In genomic region chr1:59692591-59692990, GRCh38 we compare ENCODE assay signal across 10 cellular contexts.
DNase-seq lines count a peak whose midpoint lies in the region; ATAC-seq, FAIRE-seq and TF ChIP-seq lines count a peak whose summit lies in the region.
"Had no signal": no experiment of that assay in that cellular context is flagged by ENCODE, and none has a peak within 500 bp of the region (broad histone marks: within the 10 kb centered on the region; RNA-seq: fewer than 3 reads in every experiment).

No MANE protein-coding gene starts in this region.

- SMC1A ChIA-PET in GM12878 (lab: Charles Lee; ENCODE audit: uncharacterized antibody, unreplicated experiment): interaction anchor here (0.6 kb wide), 1 partner anchor 13 kb away, joined by 3 read pairs; no protein-coding TSS in a partner anchor

- H3K4me1 ChIP-seq in GM12878 (ENCODE audit: control insufficient read depth, insufficient read depth, low read length): peaks cover 4% of the 10 kb centered on the region; the same call in 1 of the 2 replicates
- H3K4me1 ChIP-seq in pancreas: peaks cover 0 to 3% (median 0%) of the 10 kb centered on the region in 3 donors

- CTCF ChIA-PET in GM12878 (lab: Yijun Ruan, JAX): interaction anchor here (1.6 kb wide), 1 partner anchor 67 kb away, joined by 3 read pairs; no protein-coding TSS in a partner anchor

- BruUV-seq in GM12878 (replicated peaks; lab: Mats Ljungman, UMichigan): no TSS peak

- WGBS in GM12878 (ENCODE audit: insufficient coverage, insufficient replicate concordance, low lambda C conversion rate, missing lambda C conversion rate): 62% methylated on average over 5 of the region's 5 CpGs
- 77 to 82% methylated on average over 5 of the region's 5 CpGs for WGBS in pancreas, 2 donors

- H3K4me2 ChIP-seq in GM12878 (ENCODE audit: control insufficient read depth, insufficient read depth): no peak overlapping the region

- H3K79me2 ChIP-seq in GM12878 (ENCODE audit: control insufficient read depth, insufficient read depth, low read length): no peaks in the 10 kb centered on the region

- RAD21 ChIA-PET in GM12878 (lab: Charles Lee; ENCODE audit: unreplicated experiment): no interaction called here

- H3K4me3 ChIP-seq in GM12878 (no peak overlapping the region), pancreas (no peak overlapping the region)

- TF ChIP-seq POLR2A in GM12878 (IDR thresholded peaks at IDR 0.05; ENCODE audit: low read depth, low read length): no peak

- H3K36me3 ChIP-seq in GM12878 (ENCODE audit: control insufficient read depth in 2 of 2, insufficient read depth in 2 of 2, low read length in 1 of 2) (no peaks in the 10 kb centered on the region), pancreas (no peaks in the 10 kb centered on the region)

- H2AFZ ChIP-seq in GM12878 (ENCODE audit: control insufficient read depth, low read depth, low read length): no peak overlapping the region

- H3K27me3 ChIP-seq in GM12878 (replicated peaks in 1 of 2; ENCODE audit: control insufficient read depth in 2 of 2, insufficient read depth in 2 of 2, low read length in 1 of 2): no peaks in the 10 kb centered on the region
- no peaks in the 10 kb centered on the region for H3K27me3 ChIP-seq in pancreas

- DNase-seq in GM04503 (ENCODE audit: low read depth) (peak; percentile 96), NCI-H2171 (lab: John Stamatoyannopoulos, UW) (peak; percentile 70), GM12878 (ENCODE audit: low read depth, low spot score) (no peak), pancreas (no peak), omental fat pad (ENCODE audit: low spot score) (no peak), HuH-7 (ENCODE audit: low spot score) (no peak), GM19238 (ENCODE audit: insufficient read length, low spot score) (no peak)

- no peak for TF ChIP-seq RAD21 in GM12878 (IDR thresholded peaks at IDR 0.05; ENCODE audit: insufficient read depth, low read depth, low read length)

- FAIRE-seq in GM12878 (lab: Jason Lieb, UNC) (no peak), pancreas (lab: Jason Lieb, UNC) (no peak)

- H3K27ac ChIP-seq in GM12878 (ENCODE audit: control insufficient read depth, insufficient read depth) (no peak overlapping the region), pancreas (no peak overlapping the region)
- H3K27ac ChIP-seq: epithelial cell of prostate, KMS-11 had no signal

- TF ChIP-seq EP300 in GM12878 (IDR thresholded peaks at IDR 0.05; ENCODE audit: borderline replicate concordance in 1 of 2, control insufficient read depth in 1 of 2, low read depth in 2 of 2, low read length in 2 of 2): no peak

- H3K9me3 ChIP-seq in GM12878 (replicated peaks; ENCODE audit: control insufficient read depth, insufficient read depth, low read length) (no peaks in the 10 kb centered on the region), pancreas (no peaks in the 10 kb centered on the region)

- H4K20me1 ChIP-seq in GM12878 (ENCODE audit: control insufficient read depth, insufficient read depth): no peaks in the 10 kb centered on the region

- POLR2A ChIA-PET in GM12878 (lab: Charles Lee): no interaction called here

- intact Hi-C loops in GM12878 (cut with micrococcal nuclease; ENCODE audit: unreplicated experiment): no loop called here
- intact Hi-C loops in pancreas (cut with DNase I): no loop called here

- H3K9ac ChIP-seq in GM12878 (ENCODE audit: control insufficient read depth, insufficient read depth, low read length): no peak overlapping the region
- H3K9ac ChIP-seq: KMS-11 had no signal

- in situ Hi-C loops in GM12878 (cut with MboI): no loop called here

- no peak for TF ChIP-seq CTCF in GM12878 (IDR thresholded peaks at IDR 0.05 in 2 of 3, conservative IDR thresholded peaks at IDR 0.05 in 1 of 3; ENCODE audit: control insufficient read depth in 2 of 3, extremely low read depth in 1 of 3, insufficient read depth in 1 of 3, low read depth in 3 of 3, low read length in 3 of 3)
- no peak for TF ChIP-seq CTCF in pancreas (IDR thresholded peaks at IDR 0.05)
- no peak for TF ChIP-seq CTCF in omental fat pad (IDR thresholded peaks at IDR 0.05)

- ATAC-seq in GM12878 (no peak), pancreas (peak in 3 of 4 donors; percentile 33 to 57 (median 47)), omental fat pad (ENCODE audit: low FRiP score) (no peak), GM18519 (IDR thresholded peaks at IDR 0.05; ENCODE audit: low FRiP score, unreplicated experiment) (no peak)

TF ChIP-seq in GM12878, 131 proteins besides CTCF, POLR2A, EP300 and RAD21:
- TF ChIP-seq SRF (IDR thresholded peaks at IDR 0.05; ENCODE audit: low read depth in 2 of 2, low read length in 2 of 2) (0 out of 4 replicates have a peak, but pooled peaks of 1 of the 2 experiments have one; percentile 21), USF2 (IDR thresholded peaks at IDR 0.05; ENCODE audit: borderline replicate concordance, low read depth, low read length) (no peak), ZNF217 (IDR thresholded peaks at IDR 0.05) (no peak), BMI1 (IDR thresholded peaks at IDR 0.05; ENCODE audit: borderline replicate concordance) (peak; percentile 44; the same call in 1 of the 2 replicates), LARP7 (IDR thresholded peaks at IDR 0.05) (no peak)

Comparison
In these comparisons a context has a peak if more than half of its experiments do, and no peak if none do; other contexts are left out.
1. DNase-seq: peak in GM04503 (single experiment) and NCI-H2171 (single experiment); none in GM12878 (single experiment), pancreas (0 of 6), omental fat pad (single experiment), HuH-7 (single experiment) and GM19238 (single experiment).
2. ATAC-seq: peak in pancreas (3 of 4); none in GM12878 (single experiment), omental fat pad (single experiment) and GM18519 (single experiment).